In genomic region chr14:57560681-57561080, GRCh38 we compare ENCODE assay signal across 13 cellular contexts.
DNase-seq lines count a peak whose midpoint lies in the region; ATAC-seq and TF ChIP-seq lines count a peak whose summit lies in the region.
"Had no signal": no experiment of that assay in that cellular context is flagged by ENCODE, and none has a peak within 500 bp of the region (broad histone marks: within the 10 kb centered on the region; RNA-seq: fewer than 3 reads in every experiment).

No MANE protein-coding gene starts in this region.

- no peak overlapping the region for H3K27ac ChIP-seq in right cardiac atrium (ENCODE audit: low read length)
- H3K27ac ChIP-seq: hepatocyte had no signal

- 93% methylated on average over 3 of the region's 3 CpGs for WGBS in right cardiac atrium

- no peak overlapping the region for H3K4me3 ChIP-seq in right cardiac atrium (ENCODE audit: low read length)
- H3K4me3 ChIP-seq: hepatocyte had no signal

- TF ChIP-seq POLR2A in erythroblast (IDR thresholded peaks at IDR 0.05; ENCODE audit: low read length), result no peak

- no peaks in the 10 kb centered on the region for H3K27me3 ChIP-seq in right cardiac atrium (ENCODE audit: control insufficient read depth, insufficient read depth)
- H3K27me3 ChIP-seq: hepatocyte had no signal

- peaks cover 3% of the 10 kb centered on the region for H3K4me1 ChIP-seq in right cardiac atrium (ENCODE audit: control insufficient read depth, insufficient read depth, low read length)

- peak; percentile 8 for DNase-seq in RKO (ENCODE audit: low spot score)
- DNase-seq in right cardiac atrium, result no peak
- DNase-seq in erythroblast (lab: John Stamatoyannopoulos, UW), result no peak
- no peak for DNase-seq in DMS79 (lab: John Stamatoyannopoulos, UW)
- DNase-seq: activated CD4-positive, alpha-beta T cell treated with anti-CD3 and anti-CD28 coated beads, Interleukin-2, amount 10 ng/mL, durations not matched to agents 24 days and 14 days; activated effector memory CD4-positive, alpha-beta T cell treated with Interleukin-2 at 50 U/mL for 16 hours; NCI-H1092 treated with DMSO at 0.1 percent for 48 hours; NCI-H82 had no signal

- intact Hi-C loops in right cardiac atrium (cut with DNase I), result no loop called here

- ATAC-seq in GM18870 (IDR thresholded peaks at IDR 0.05; ENCODE audit: unreplicated experiment) (peak; percentile 91), GM21528 (IDR thresholded peaks at IDR 0.05; ENCODE audit: low FRiP score, unreplicated experiment) (peak; percentile 79), HG03060 (IDR thresholded peaks at IDR 0.05; ENCODE audit: low read depth, unreplicated experiment) (peak; percentile 92), right cardiac atrium (no peak), GM21717 (IDR thresholded peaks at IDR 0.05; ENCODE audit: unreplicated experiment) (no peak)

- no peaks in the 10 kb centered on the region for H3K9me3 ChIP-seq in right cardiac atrium (ENCODE audit: control insufficient read depth, low read length)

Comparison
In these comparisons a context has a peak if more than half of its experiments do, and no peak if none do; other contexts are left out.
1. ATAC-seq: peak in GM18870 (single experiment), GM21528 (single experiment) and HG03060 (single experiment); none in right cardiac atrium (0 of 2) and GM21717 (single experiment).